23 cellular contexts compared by ENCODE assay signal in genomic region chr6:69647726-69648125, GRCh38.
"Had no signal": no experiment of that assay in that cellular context is flagged by ENCODE, and none has a peak within 500 bp of the region (broad histone marks: within the 10 kb centered on the region; RNA-seq: fewer than 3 reads in every experiment).

No MANE protein-coding gene starts in this region.

- H3K27ac ChIP-seq: esophagus squamous epithelium, neutrophil, pancreas, suprapubic skin, transverse colon, VCaP had no signal

- ATAC-seq: natural killer cell treated with Interleukin-12 subunit alpha and Interleukin-12 subunit beta and Interleukin-15 and Interleukin-18, amount 100 ng/mL, for 72 hours; pancreas had no signal

- H3K4me1 Mint-ChIP-seq: mesothelial cell of epicardium had no signal

- FAIRE-seq: endothelial cell of umbilical vein, pancreas had no signal

- H3K36me3 Mint-ChIP-seq: mesothelial cell of epicardium; natural killer cell treated with Interleukin-12 subunit alpha and Interleukin-12 subunit beta and Interleukin-15 and Interleukin-18, amount 100 ng/mL, for 72 hours had no signal

- H3K4me1 ChIP-seq: esophagus squamous epithelium, pancreas, suprapubic skin, transverse colon had no signal

- H3K4me3 ChIP-seq: esophagus squamous epithelium, pancreas, suprapubic skin, transverse colon had no signal

- DNase-seq: activated CD4-positive, alpha-beta T cell treated with anti-CD3 and anti-CD28 coated beads, Interleukin-2, amount 50 U/mL, for 1 hour; activated CD4-positive, CD25-positive, alpha-beta regulatory T cell treated with anti-CD3 and anti-CD28 coated beads, Interleukin-2, amount 50 U/mL, for 72 hours; activated CD8-positive, alpha-beta memory T cell treated with anti-CD3 and anti-CD28 coated beads for 24 hours; activated CD8-positive, alpha-beta memory T cell treated with anti-CD3 and anti-CD28 coated beads, Interleukin-2, amount 50 U/mL, for 48 hours; activated effector memory CD4-positive, alpha-beta T cell treated with Interleukin-2 at 50 U/mL for 16 hours; activated naive CD4-positive, alpha-beta T cell treated with anti-CD3 and anti-CD28 coated beads, Interleukin-2, amount 50 U/mL, for 16 hours; activated T-cell treated with anti-CD3 and anti-CD28 coated beads, Interleukin-2, amount 50 U/mL, for 48 hours; aorta; effector CD8-positive, alpha-beta T cell; esophagus squamous epithelium; glutamatergic neuron; hypothalamus; islet precursor cell; pancreas; stimulated activated naive CD4-positive, alpha-beta T cell treated with Interleukin-2 at 50 U/mL for 16 hours; T-helper 2 cell; transverse colon had no signal

- H3K27me3 ChIP-seq: esophagus squamous epithelium, neutrophil, pancreas, suprapubic skin, transverse colon had no signal

- H3K27ac Mint-ChIP-seq: mesothelial cell of epicardium; natural killer cell treated with Interleukin-12 subunit alpha and Interleukin-12 subunit beta and Interleukin-15 and Interleukin-18, amount 100 ng/mL, for 72 hours had no signal

- H3K4me3 Mint-ChIP-seq: mesothelial cell of epicardium; natural killer cell treated with Interleukin-12 subunit alpha and Interleukin-12 subunit beta and Interleukin-15 and Interleukin-18, amount 100 ng/mL, for 72 hours had no signal

- H3K36me3 ChIP-seq: esophagus squamous epithelium, neutrophil, pancreas, suprapubic skin, transverse colon had no signal

- H3K9me3 ChIP-seq: esophagus squamous epithelium, neutrophil, pancreas, suprapubic skin, transverse colon had no signal
